In the genomic region with DNA sequence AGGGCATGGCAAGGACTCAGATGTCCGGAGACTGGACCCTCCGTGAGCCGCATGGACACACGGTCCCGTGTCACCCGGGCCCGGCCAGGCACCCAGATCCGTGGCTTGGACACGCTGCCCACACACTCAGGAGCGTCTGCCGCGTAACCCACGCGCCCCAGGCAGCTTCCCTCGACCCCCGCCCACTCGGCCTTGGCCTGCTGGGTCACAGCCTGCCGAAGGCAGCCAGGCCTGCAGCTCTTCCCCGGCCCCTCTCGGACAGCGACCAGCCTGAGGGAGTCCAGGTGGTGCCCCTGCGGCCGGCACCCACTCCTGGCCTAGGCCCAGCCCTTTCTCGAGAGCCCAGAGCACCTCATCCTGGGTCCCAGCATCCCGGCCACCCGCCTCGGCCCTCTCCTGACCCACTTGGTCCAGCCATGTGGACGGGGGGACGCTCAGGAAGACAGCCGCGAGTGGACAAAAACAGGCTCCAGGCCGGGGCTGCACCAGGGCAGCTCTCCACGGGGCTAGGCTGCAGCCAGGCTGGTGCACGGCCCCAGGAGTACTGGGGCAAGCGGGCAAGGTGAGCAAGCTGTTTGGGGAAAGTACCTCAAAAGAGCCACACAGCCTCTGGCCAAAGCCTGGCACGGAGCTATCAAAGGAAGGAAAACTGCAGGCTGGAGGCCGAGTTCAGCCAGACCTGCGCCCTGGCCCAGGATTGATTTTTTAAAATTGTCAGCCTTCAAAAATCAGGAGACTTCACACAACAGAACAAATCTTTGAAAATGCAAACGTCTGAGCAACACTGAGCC, we compare ENCODE assay signal across 23 cellular contexts.
"Had no signal": no experiment of that assay in that cellular context is flagged by ENCODE, and none has a peak within 500 bp of the region (broad histone marks: within the 10 kb centered on the region; RNA-seq: fewer than 3 reads in every experiment).

No MANE protein-coding gene starts in this region.

- H3K9me3 ChIP-seq: colonic mucosa, heart right ventricle, left lung, pancreas, testis, uterus had no signal

- H3K4me3 ChIP-seq: colonic mucosa, heart right ventricle, left lung, pancreas, smooth muscle cell, testis, uterus had no signal

- ATAC-seq: activated CD8-positive, alpha-beta memory T cell treated with anti-CD3 and anti-CD28 coated beads, Interleukin-2, amount 10 ng/mL, durations not matched to agents 7 days and 5 days; activated CD8-positive, alpha-beta T cell treated with anti-CD3 and anti-CD28 coated beads for 36 hours; heart right ventricle; left lung; naive thymus-derived CD8-positive, alpha-beta T cell; sciatic nerve; stimulated activated naive B cell treated with anti-CD40 and anti-IgM and Interleukin-4, amounts not matched to agents 10 μg/mL and 1 μg/mL and 100 μg/mL, for 72 hours had no signal

- H3K27ac Mint-ChIP-seq: activated CD4-positive, alpha-beta T cell treated with anti-CD3 and anti-CD28 coated beads, Interleukin-2, amount 10 ng/mL, durations not matched to agents 7 days and 5 days; activated CD8-positive, alpha-beta memory T cell treated with anti-CD3 and anti-CD28 coated beads, Interleukin-2, amount 10 ng/mL, durations not matched to agents 7 days and 5 days; activated CD8-positive, alpha-beta T cell treated with anti-CD3 and anti-CD28 coated beads for 36 hours; activated naive CD4-positive, alpha-beta T cell treated with anti-CD3 and anti-CD28 coated beads, Interleukin-2, amount 50 U/mL, for 24 hours; activated T-helper 1 cell treated with anti-CD3 and anti-CD28 coated beads, Interleukin-12 subunit alpha, Interleukin-12 subunit beta, Interleukin-2, Interleukin-4 antibody, amounts not matched to agents 30 ng/mL and 10 ng/mL and 1 ng/mL, durations not matched to agents 14 hours and 24 hours and 36 hours; immature natural killer cell; mesothelial cell of epicardium had no signal

- H3K9me3 Mint-ChIP-seq: activated CD4-positive, alpha-beta T cell treated with anti-CD3 and anti-CD28 coated beads, Interleukin-2, amount 10 ng/mL, durations not matched to agents 7 days and 5 days; activated CD8-positive, alpha-beta T cell treated with anti-CD3 and anti-CD28 coated beads for 36 hours; activated naive CD4-positive, alpha-beta T cell treated with anti-CD3 and anti-CD28 coated beads, Interleukin-2, amount 50 U/mL, for 24 hours; activated T-helper 1 cell treated with anti-CD3 and anti-CD28 coated beads, Interleukin-12 subunit alpha, Interleukin-12 subunit beta, Interleukin-2, Interleukin-4 antibody, amounts not matched to agents 30 ng/mL and 10 ng/mL and 1 ng/mL, durations not matched to agents 14 hours and 24 hours and 36 hours; immature natural killer cell; mesothelial cell of epicardium; naive thymus-derived CD8-positive, alpha-beta T cell; stimulated activated naive B cell treated with anti-CD40 and anti-IgM and Interleukin-4, amounts not matched to agents 10 μg/mL and 1 μg/mL and 100 μg/mL, for 72 hours had no signal

- H3K4me3 Mint-ChIP-seq: activated CD4-positive, alpha-beta T cell treated with anti-CD3 and anti-CD28 coated beads, Interleukin-2, amount 10 ng/mL, durations not matched to agents 7 days and 5 days; activated CD8-positive, alpha-beta memory T cell treated with anti-CD3 and anti-CD28 coated beads, Interleukin-2, amount 10 ng/mL, durations not matched to agents 7 days and 5 days; activated CD8-positive, alpha-beta T cell treated with anti-CD3 and anti-CD28 coated beads for 36 hours; activated naive CD4-positive, alpha-beta T cell treated with anti-CD3 and anti-CD28 coated beads, Interleukin-2, amount 50 U/mL, for 24 hours; activated T-helper 1 cell treated with anti-CD3 and anti-CD28 coated beads, Interleukin-12 subunit alpha, Interleukin-12 subunit beta, Interleukin-2, Interleukin-4 antibody, amounts not matched to agents 30 ng/mL and 10 ng/mL and 1 ng/mL, durations not matched to agents 14 hours and 24 hours and 36 hours; immature natural killer cell; mesothelial cell of epicardium; stimulated activated naive B cell treated with anti-CD40 and anti-IgM and Interleukin-4, amounts not matched to agents 10 μg/mL and 1 μg/mL and 100 μg/mL, for 72 hours had no signal

- H3K27me3 Mint-ChIP-seq: activated CD4-positive, alpha-beta T cell treated with anti-CD3 and anti-CD28 coated beads, Interleukin-2, amount 10 ng/mL, durations not matched to agents 7 days and 5 days; activated CD8-positive, alpha-beta memory T cell treated with anti-CD3 and anti-CD28 coated beads, Interleukin-2, amount 10 ng/mL, durations not matched to agents 7 days and 5 days; activated CD8-positive, alpha-beta T cell treated with anti-CD3 and anti-CD28 coated beads for 36 hours; activated naive CD4-positive, alpha-beta T cell treated with anti-CD3 and anti-CD28 coated beads, Interleukin-2, amount 50 U/mL, for 24 hours; naive thymus-derived CD8-positive, alpha-beta T cell; stimulated activated naive B cell treated with anti-CD40 and anti-IgM and Interleukin-4, amounts not matched to agents 10 μg/mL and 1 μg/mL and 100 μg/mL, for 72 hours had no signal

- H3K27me3 ChIP-seq: colonic mucosa, heart right ventricle, left lung, pancreas, testis, uterus had no signal

- H3K27ac ChIP-seq: colonic mucosa, epithelial cell of prostate, pancreas, testis, uterus, WERI-Rb-1 had no signal

- H3K36me3 ChIP-seq: uterus had no signal

- H3K36me3 Mint-ChIP-seq: activated naive CD4-positive, alpha-beta T cell treated with anti-CD3 and anti-CD28 coated beads, Interleukin-2, amount 50 U/mL, for 24 hours; immature natural killer cell; mesothelial cell of epicardium had no signal

- DNase-seq: activated CD4-positive, alpha-beta T cell treated with anti-CD3 and anti-CD28 coated beads, Interleukin-2, amount 10 ng/mL, durations not matched to agents 7 days and 5 days; activated CD4-positive, CD25-positive, alpha-beta regulatory T cell treated with anti-CD3 and anti-CD28 coated beads, Interleukin-2, amount 50 U/mL, for 72 hours; activated CD8-positive, alpha-beta memory T cell treated with anti-CD3 and anti-CD28 coated beads, Interleukin-2, amount 10 ng/mL, durations not matched to agents 7 days and 5 days; activated CD8-positive, alpha-beta T cell treated with anti-CD3 and anti-CD28 coated beads for 36 hours; activated gamma-delta T cell; colonic mucosa; heart right ventricle; immature natural killer cell; stimulated activated CD4-positive, alpha-beta T cell treated with anti-CD3 and anti-CD28 coated beads, Interleukin-15, amount 100 ng/mL, for 24 hours; stimulated activated naive B cell treated with anti-CD40 and anti-IgM and Interleukin-4, amounts not matched to agents 10 μg/mL and 1 μg/mL and 100 μg/mL, for 72 hours; T-helper 1 cell; testis; uterus; WERI-Rb-1 had no signal

- H3K4me2 ChIP-seq: smooth muscle cell had no signal
